ENCODE assay signal across 8 cellular contexts in genomic region chr1:45206808-45207624, GRCh38. TPM values are rescaled to one million over a fixed set of nuclear protein-coding genes. Genes with fewer than 3 reads are reported as not detected.
DNase-seq lines count a peak whose midpoint lies in the region; ATAC-seq, FAIRE-seq and TF ChIP-seq lines count a peak whose summit lies in the region.

No MANE protein-coding gene starts in this region.

- H3K23me2 ChIP-seq in H9 (ENCODE audit: insufficient read length, low read depth, low read length, poor library complexity, severe bottlenecking) = peaks cover 11% of the 10 kb centered on the region

- H3K27ac Mint-ChIP-seq in H9 (0 out of 7 replicates have a peak overlapping the region, but pooled peaks of 1 of the 3 experiments have one; percentile 73), T-helper 17 cell (peak overlapping the region; percentile 82)

- no peaks in the 10 kb centered on the region; a peak in 1 of 5 replicates for H3K9me3 Mint-ChIP-seq in H9

- H3K4me3 Mint-ChIP-seq in H9 (peak overlapping the region; percentile 79 to 89), T-helper 17 cell (peak overlapping the region; percentile 90)

- H4K91ac ChIP-seq in H9 (ENCODE audit: insufficient read length, low read depth, low read length) = no peak overlapping the region

- H3K18ac ChIP-seq in H9 (ENCODE audit: insufficient read length, low read depth, low read length) = no peak overlapping the region

- no peaks in the 10 kb centered on the region for H3K9me3 ChIP-seq in H9 (ENCODE audit: control insufficient read depth, low read depth, low read length)
- no peaks in the 10 kb centered on the region for H3K9me3 ChIP-seq in T-helper 17 cell (ENCODE audit: control insufficient read depth, low read length, poor library complexity, severe bottlenecking)
- no peaks in the 10 kb centered on the region for H3K9me3 ChIP-seq in right cardiac atrium (ENCODE audit: control insufficient read depth, low read length)

- no peaks in the 10 kb centered on the region for H4K20me1 ChIP-seq in H9 (ENCODE audit: control insufficient read depth, insufficient read depth, insufficient read length)

- no peak overlapping the region for H2BK120ac ChIP-seq in H9 (ENCODE audit: low read depth, low read length, poor library complexity, severe bottlenecking)

- H3K56ac ChIP-seq in H9 (ENCODE audit: insufficient read length, low read depth, low read length) = no peak overlapping the region

- no peak overlapping the region for H2BK5ac ChIP-seq in H9 (ENCODE audit: insufficient read length, low read length)

- H3K27me3 Mint-ChIP-seq in H9 (ENCODE audit: low read depth) (peaks cover 64% of the 10 kb centered on the region), T-helper 17 cell (no peaks in the 10 kb centered on the region)

- no peak overlapping the region for H3K14ac ChIP-seq in H9 (ENCODE audit: insufficient read depth, low read length)

- no peak overlapping the region for H3K23ac ChIP-seq in H9 (ENCODE audit: insufficient read length, low read depth, low read length)

- H3K27ac ChIP-seq in H9 (ENCODE audit: insufficient read length, low read depth, low read length) = no peak overlapping the region
- H3K27ac ChIP-seq in right cardiac atrium (ENCODE audit: low read length) = peak overlapping the region; percentile 32
- H3K27ac ChIP-seq in skin epidermis = peak overlapping the region in 6 of 21 experiments; percentile 45 to 82 (median 68)

- H3K9ac ChIP-seq in H9 (ENCODE audit: extremely low read depth, insufficient read length, low read length) = peak overlapping the region; percentile 20

- H3K4me3 ChIP-seq in right cardiac atrium (ENCODE audit: low read length) (peak overlapping the region; percentile 78), skin epidermis (peak overlapping the region; percentile 58 to 85 (median 75))

- H3K79me2 ChIP-seq in H9 (ENCODE audit: insufficient read depth, low read length) = no peaks in the 10 kb centered on the region

- H3K27me3 ChIP-seq in H9 (ENCODE audit: insufficient read depth, low read length) (peaks cover 13% of the 10 kb centered on the region; the same call in 1 of the 2 replicates), right cardiac atrium (ENCODE audit: control insufficient read depth, insufficient read depth) (no peaks in the 10 kb centered on the region)

- no peak for FAIRE-seq in GM19239 (lab: Jason Lieb, UNC)

- H3T11ph ChIP-seq in H9 (ENCODE audit: low read length) = no peak overlapping the region

- no peaks in the 10 kb centered on the region for H3K79me1 ChIP-seq in H9 (ENCODE audit: insufficient read depth, low read depth, low read length, poor library complexity, severe bottlenecking)

- no peak overlapping the region for H4K5ac ChIP-seq in H9 (ENCODE audit: insufficient read length, low read depth, low read length)

- H4K8ac ChIP-seq in H9 (replicated peaks; ENCODE audit: insufficient read length, low read depth, low read length) = no peak overlapping the region

- no peak for TF ChIP-seq CTCF in H9 (conservative IDR thresholded peaks at IDR 0.05)

- H2BK12ac ChIP-seq in H9 (ENCODE audit: insufficient read length, low read depth, low read length) = no peak overlapping the region

- peak overlapping the region; percentile 73 for H3K4me2 ChIP-seq in H9 (ENCODE audit: insufficient read depth, insufficient read length, low read length)

- no peak overlapping the region for H2BK15ac ChIP-seq in H9 (ENCODE audit: low read depth, low read length)

- no peak overlapping the region for H3K4ac ChIP-seq in H9 (ENCODE audit: low read depth, low read length)

- H3K36me3 Mint-ChIP-seq in H9 (ENCODE audit: insufficient read depth in 1 of 3, low read depth in 3 of 3) = no peaks in the 10 kb centered on the region; a peak in 1 of 7 replicates
- H3K36me3 Mint-ChIP-seq in T-helper 17 cell (ENCODE audit: low read depth) = peaks cover 5% of the 10 kb centered on the region

- no peak overlapping the region for H2BK20ac ChIP-seq in H9 (ENCODE audit: low read depth, low read length, poor library complexity, severe bottlenecking)

- H2AK5ac ChIP-seq in H9 (ENCODE audit: insufficient read length, low read length) = no peak overlapping the region

- no CpG with 5 or more reads among the region's 18 CpGs for WGBS in H9 (ENCODE audit: extremely low coverage, insufficient read length, low lambda C conversion rate)
- WGBS in right cardiac atrium = 9% methylated on average over 18 of the region's 18 CpGs

- no peak overlapping the region for H2AFZ ChIP-seq in H9 (ENCODE audit: low read length)

- peaks cover 26 to 30% of the 10 kb centered on the region in 2 experiments for H3K4me1 Mint-ChIP-seq in H9
- H3K4me1 Mint-ChIP-seq in T-helper 17 cell = peaks cover 15% of the 10 kb centered on the region

- intact Hi-C loops in right cardiac atrium (cut with DNase I) = no loop called here

- peak; percentile 26 for ATAC-seq in T-helper 17 cell
- no peak for ATAC-seq in right cardiac atrium

- H3K4me1 ChIP-seq in H9 (ENCODE audit: insufficient read depth, low read length) (no peaks in the 10 kb centered on the region), right cardiac atrium (ENCODE audit: control insufficient read depth, insufficient read depth, low read length) (no peaks in the 10 kb centered on the region)

- DNase-seq in H9 = no peak
- DNase-seq in T-helper 17 cell = no peak
- DNase-seq in right cardiac atrium = no peak
- DNase-seq in effector CD4-positive, alpha-beta T cell = no peak
- no peak for DNase-seq in NCI-H2227 (lab: John Stamatoyannopoulos, UW; ENCODE audit: unreplicated experiment)
- DNase-seq in activated CD4-positive, alpha-beta T cell treated with anti-CD3 and anti-CD28 coated beads, Interleukin-2, amount 50 U/mL, for 1 hour = no peak
- no peak for DNase-seq in GM19239 (ENCODE audit: insufficient read length, low spot score)

RNA-seq across cellular contexts. Expression of gene ZSWIM5, which starts 0.6 kb away (rescaled TPM):
- 3.4 and 3.5 TPM in 2 replicates for total RNA-seq in H9 (2021)
- total RNA-seq in T-helper 17 cell = 1 to 10 TPM; 1.6 to 2.1 TPM
- 1 to 10 TPM; 1.6 to 2.2 (median 1.9) TPM for total RNA-seq in right cardiac atrium
- 0.68 TPM for polyA plus RNA-seq in right cardiac atrium
